Comparison of ENCODE assay signal across 1 cellular context in the genomic region with DNA sequence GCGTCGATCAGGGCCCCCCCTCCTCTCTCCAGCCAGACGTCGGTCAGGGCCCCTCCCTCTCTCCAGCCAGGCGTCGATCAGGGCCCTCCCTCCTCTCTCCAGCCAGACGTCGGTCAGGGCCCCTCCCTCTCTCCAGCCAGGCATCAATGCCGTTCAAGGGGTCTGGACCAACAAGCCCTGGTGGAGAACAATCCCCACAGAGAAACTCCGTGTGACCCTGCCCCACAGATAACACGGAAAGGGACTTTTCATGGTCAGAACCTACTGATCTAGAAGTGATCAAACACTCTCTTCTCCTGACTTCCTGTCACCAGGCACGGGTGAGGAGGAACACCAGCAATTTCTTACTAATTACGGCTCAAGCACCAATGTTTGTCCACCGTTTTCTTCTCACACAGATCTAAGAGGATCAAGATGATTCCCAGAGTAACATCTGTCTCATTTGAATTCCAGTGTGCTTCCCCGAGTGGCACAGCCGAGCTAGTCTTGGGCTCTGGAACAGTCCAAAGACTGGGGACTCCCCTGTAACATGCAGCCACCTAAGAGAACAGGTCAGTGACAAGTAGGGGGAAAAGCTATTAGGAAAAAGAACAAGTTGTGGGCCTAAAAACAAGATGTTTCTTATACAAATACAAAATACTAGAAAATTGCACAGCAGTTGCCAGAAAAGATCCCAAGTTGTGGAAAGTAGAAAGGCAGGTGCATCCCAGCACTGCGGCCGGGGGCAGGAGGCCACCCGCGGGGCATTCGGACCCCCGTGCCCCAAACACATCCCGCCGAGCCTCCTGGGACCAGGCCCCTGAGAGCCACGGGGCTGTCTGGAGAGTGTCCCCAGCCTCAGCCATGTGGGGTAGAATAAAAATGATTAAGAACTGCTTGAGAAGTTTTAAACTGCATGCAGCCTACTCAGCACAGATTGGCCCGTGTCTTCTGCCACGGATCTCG.
TF ChIP-seq lines count a peak whose summit lies in the region.

No MANE protein-coding gene starts in this region.

TF ChIP-seq in WTC11, 78 proteins besides CTCF, POLR2A, EP300 and RAD21 (continued from another document):
- TF ChIP-seq GTF2I (CRISPR knock-in tag; conservative IDR thresholded peaks at IDR 0.05): no peak
- no peak for TF ChIP-seq SOX15 (CRISPR knock-in tag; IDR thresholded peaks at IDR 0.05)
- TF ChIP-seq IRF1 (CRISPR knock-in tag; IDR thresholded peaks at IDR 0.05): no peak
